ENCODE assay signal across 10 cellular contexts in genomic region chr15:66830358-66830757, GRCh38.
DNase-seq lines count a peak whose midpoint lies in the region; TF ChIP-seq lines count a peak whose summit lies in the region.
"Had no signal": no experiment of that assay in that cellular context is flagged by ENCODE, and none has a peak within 500 bp of the region (broad histone marks: within the 10 kb centered on the region; RNA-seq: fewer than 3 reads in every experiment).

No MANE protein-coding gene starts in this region.

- DNase-seq in H4 (ENCODE audit: low spot score) = peak; percentile 35
- DNase-seq in T1000 (lab: John Stamatoyannopoulos, UW) = peak; percentile 41
- DNase-seq in fibroblast of villous mesenchyme (ENCODE audit: low read depth) = peak; percentile 29
- peak; percentile 63 to 74 for DNase-seq in trophoblast cell
- no peak for DNase-seq in OCI-M1 (lab: John Stamatoyannopoulos, UW)
- no peak for DNase-seq in SW480 (ENCODE audit: low spot score)
- DNase-seq in cortex of kidney (lab: John Stamatoyannopoulos, UW) = no peak
- DNase-seq in mucosa of gallbladder (ENCODE audit: low spot score) = no peak
- DNase-seq: activated CD4-positive, CD25-positive, alpha-beta regulatory T cell had no signal

- H3K4ac ChIP-seq in trophoblast cell (ENCODE audit: low read depth, low read length) = no peak overlapping the region

- no peak for TF ChIP-seq CTCF in fibroblast of villous mesenchyme (IDR thresholded peaks at IDR 0.05; ENCODE audit: insufficient read depth, low read depth, low read length)

- H3K4me3 ChIP-seq in fibroblast of villous mesenchyme (ENCODE audit: low read depth, low read length) (no peak overlapping the region), trophoblast cell (ENCODE audit: low read depth, low read length) (no peak overlapping the region)
- H3K4me3 ChIP-seq: lung had no signal

- H3K4me2 ChIP-seq in trophoblast cell (ENCODE audit: low read length) = no peak overlapping the region

- no peaks in the 10 kb centered on the region for H3K36me3 ChIP-seq in trophoblast cell (ENCODE audit: control insufficient read depth in 1 of 2, insufficient read depth in 2 of 2, low read length in 2 of 2)

- no peak overlapping the region for H3K9ac ChIP-seq in trophoblast cell (ENCODE audit: low read length)

- H3K27me3 ChIP-seq in trophoblast cell (ENCODE audit: insufficient read depth, low read length) = no peaks in the 10 kb centered on the region

- no CpG with 5 or more reads among the region's 6 CpGs for WGBS in trophoblast cell (ENCODE audit: extremely low coverage, insufficient coverage, insufficient read length)

- no peaks in the 10 kb centered on the region for H3K9me3 ChIP-seq in trophoblast cell (ENCODE audit: insufficient read depth, low read depth, low read length)

- H3K14ac ChIP-seq in trophoblast cell (ENCODE audit: low read length) = no peak overlapping the region

- H2BK120ac ChIP-seq in trophoblast cell (ENCODE audit: insufficient read depth, low read length, poor library complexity) = no peak overlapping the region

- peaks cover 4% of the 10 kb centered on the region for H3K79me2 ChIP-seq in trophoblast cell (ENCODE audit: control insufficient read depth, insufficient read depth, low read length, poor library complexity)

- H2AK5ac ChIP-seq in trophoblast cell (ENCODE audit: low read length) = no peak overlapping the region

- H3K79me1 ChIP-seq in trophoblast cell (ENCODE audit: low read length) = peaks cover 34% of the 10 kb centered on the region

- no peak overlapping the region for H2AFZ ChIP-seq in trophoblast cell (ENCODE audit: insufficient read depth, low read length, poor library complexity)

- H4K12ac ChIP-seq in trophoblast cell (ENCODE audit: low read depth, low read length) = no peak overlapping the region

- no peak overlapping the region for H3K18ac ChIP-seq in trophoblast cell (ENCODE audit: low read length)

- H3K4me1 ChIP-seq in trophoblast cell (ENCODE audit: control insufficient read depth in 1 of 2, insufficient read depth in 2 of 2, low read length in 2 of 2) = peaks cover 23 to 38% of the 10 kb centered on the region in 2 experiments

- no peak overlapping the region for H3K27ac ChIP-seq in trophoblast cell (ENCODE audit: low read depth, low read length)

- H2BK12ac ChIP-seq in trophoblast cell (ENCODE audit: low read length) = peak overlapping the region; percentile 37

- H2BK5ac ChIP-seq in trophoblast cell (ENCODE audit: low read depth, low read length, poor library complexity) = no peak overlapping the region

- peak overlapping the region; percentile 40 for H4K91ac ChIP-seq in trophoblast cell (ENCODE audit: low read depth, low read length)

- no peak overlapping the region for H4K8ac ChIP-seq in trophoblast cell (ENCODE audit: low read depth, low read length)

- H3K23ac ChIP-seq in trophoblast cell (ENCODE audit: low read length) = no peak overlapping the region

Comparison
In these comparisons a context has a peak if more than half of its experiments do, and no peak if none do; other contexts are left out.
1. DNase-seq: peak in H4 (single experiment), T1000 (single experiment), fibroblast of villous mesenchyme (single experiment) and trophoblast cell (2 of 2); none in OCI-M1 (single experiment), SW480 (single experiment), cortex of kidney (single experiment) and mucosa of gallbladder (single experiment).